24 cellular contexts compared by ENCODE assay signal in the genomic region with DNA sequence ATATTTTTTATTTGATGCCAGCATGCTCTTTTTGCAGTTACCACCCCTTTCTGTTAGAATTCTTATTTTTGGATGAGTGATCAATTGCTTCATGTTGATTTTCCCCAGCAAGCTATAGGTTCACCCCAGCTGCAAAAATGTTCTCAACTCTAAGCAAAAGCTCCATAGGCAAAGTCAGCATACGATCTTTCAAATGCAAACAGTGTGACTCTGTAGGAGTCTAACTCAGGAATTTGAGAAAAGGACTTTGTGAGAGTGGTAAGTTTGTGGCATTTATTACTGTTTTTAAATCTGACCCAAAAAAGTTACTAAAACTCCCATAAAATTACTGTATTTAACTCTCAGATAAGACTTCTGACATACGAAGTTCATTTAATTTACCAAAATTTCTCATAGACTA.
A peak's percentile ranks its signal among the peaks of the same experiment; 100 is the strongest.
DNase-seq lines count a peak whose midpoint lies in the region; ATAC-seq, FAIRE-seq and TF ChIP-seq lines count a peak whose summit lies in the region.
"Had no signal": no experiment of that assay in that cellular context is flagged by ENCODE, and none has a peak within 500 bp of the region (broad histone marks: within the 10 kb centered on the region; RNA-seq: fewer than 3 reads in every experiment).

No MANE protein-coding gene starts in this region.

- H3K56ac ChIP-seq in mesendoderm (ENCODE audit: low read length) = no peak overlapping the region

- no peaks in the 10 kb centered on the region for H3K4me1 ChIP-seq in mesendoderm (ENCODE audit: control insufficient read depth, low read depth, low read length)
- no peaks in the 10 kb centered on the region for H3K4me1 ChIP-seq in small intestine (ENCODE audit: control insufficient read depth in 2 of 2, insufficient read depth in 1 of 2, low read depth in 1 of 2, low read length in 1 of 2)

- H3K4me1 Mint-ChIP-seq in WTC11 = peaks cover 20% of the 10 kb centered on the region
- H3K4me1 Mint-ChIP-seq: B cell had no signal

- H3K36me3 Mint-ChIP-seq in WTC11 = peaks cover 24% of the 10 kb centered on the region
- H3K36me3 Mint-ChIP-seq: CD8-positive, alpha-beta T cell had no signal

- H3K27ac ChIP-seq in mesendoderm (ENCODE audit: low read depth, low read length) = no peak overlapping the region
- H3K27ac ChIP-seq in small intestine (ENCODE audit: low read depth in 1 of 2, low read length in 1 of 2) = no peak overlapping the region
- H3K27ac ChIP-seq: BLaER1 treated with 17β-estradiol and CSF1 and Interleukin-3, amounts not matched to agents 10 nM and 100 nM had no signal

- no peak overlapping the region for H2BK15ac ChIP-seq in mesendoderm (replicated peaks; ENCODE audit: low read depth)

- H2BK5ac ChIP-seq in mesendoderm (ENCODE audit: low read length) = no peak overlapping the region

- no peaks in the 10 kb centered on the region for H3K79me2 ChIP-seq in mesendoderm (ENCODE audit: control insufficient read depth, insufficient read depth, low read length)

- no peak overlapping the region for H3K9ac ChIP-seq in mesendoderm (ENCODE audit: low read length)
- H3K9ac ChIP-seq: BLaER1 treated with 17β-estradiol and CSF1 and Interleukin-3, amounts not matched to agents 10 nM and 100 nM had no signal

- H3K27ac Mint-ChIP-seq in WTC11 = peak overlapping the region; percentile 72; the same call in 1 of the 2 replicates
- H3K27ac Mint-ChIP-seq: B cell; CD8-positive, alpha-beta T cell; HFFc6 had no signal

- H3K4ac ChIP-seq in mesendoderm (ENCODE audit: low read depth, low read length) = no peak overlapping the region

- peak overlapping the region; percentile 20; the same call in 1 of the 2 replicates for H3K4me3 Mint-ChIP-seq in WTC11
- H3K4me3 Mint-ChIP-seq: B cell; CD8-positive, alpha-beta T cell; HFFc6 had no signal

- TF ChIP-seq CTCF in WTC11 (IDR thresholded peaks at IDR 0.05) = no peak

- H3K4me2 ChIP-seq in mesendoderm (ENCODE audit: low read length) = no peak overlapping the region
- H3K4me2 ChIP-seq: BLaER1 treated with 17β-estradiol and CSF1 and Interleukin-3, amounts not matched to agents 10 nM and 100 nM had no signal

- H4K8ac ChIP-seq in mesendoderm (ENCODE audit: low read depth, low read length) = no peak overlapping the region

- DNase-seq in H7 = peak; percentile 19
- no peak for DNase-seq in WTC11 (ENCODE audit: low spot score)
- peak; percentile 36 for DNase-seq in iPS DF 4.7 (ENCODE audit: extremely low read depth, low spot score)
- peak; percentile 14 for DNase-seq in mesendoderm
- no peak for DNase-seq in small intestine
- DNase-seq in DMS 273 (lab: John Stamatoyannopoulos, UW; ENCODE audit: unreplicated experiment) = no peak
- DNase-seq: 8988T; Calu3; CD8-positive, alpha-beta T cell; DMS 273 treated with DMSO at 0.1 percent for 48 hours; DMS53; DND-41; EL; GOT3; HFFc6; KG1 had no signal

- peaks cover 20% of the 10 kb centered on the region for H3K9me3 Mint-ChIP-seq in WTC11

- H3K27me3 ChIP-seq in H7 (ENCODE audit: control insufficient read depth, insufficient read depth, low read length) (no peaks in the 10 kb centered on the region), mesendoderm (ENCODE audit: insufficient read depth, low read length, poor library complexity) (no peaks in the 10 kb centered on the region), small intestine (ENCODE audit: control insufficient read depth in 2 of 2, insufficient read depth in 2 of 2, low read length in 2 of 2) (no peaks in the 10 kb centered on the region)

- H2AK5ac ChIP-seq in mesendoderm (ENCODE audit: low read length) = no peak overlapping the region

- H3K18ac ChIP-seq in mesendoderm (ENCODE audit: low read length) = no peak overlapping the region

- H3K9me3 ChIP-seq in small intestine (ENCODE audit: control insufficient read depth, low read depth) = no peaks in the 10 kb centered on the region

- FAIRE-seq in small intestine (lab: Jason Lieb, UNC) = no peak
- FAIRE-seq: GM12878, GM19239, HTR-8/SVneo had no signal

- no peaks in the 10 kb centered on the region for H3K79me1 ChIP-seq in mesendoderm (ENCODE audit: low read length)

- POLR2A ChIA-PET in WTC11 (lab: Charles Lee) = no interaction called here

- no peak overlapping the region for H2BK120ac ChIP-seq in mesendoderm (ENCODE audit: low read depth, low read length)

- no peaks in the 10 kb centered on the region for H3K36me3 ChIP-seq in H7 (replicated peaks; ENCODE audit: control insufficient read depth, insufficient read depth, low read length)
- no peaks in the 10 kb centered on the region for H3K36me3 ChIP-seq in mesendoderm (ENCODE audit: control insufficient read depth, insufficient read depth, low read length)
- no peaks in the 10 kb centered on the region for H3K36me3 ChIP-seq in small intestine (ENCODE audit: control insufficient read depth in 2 of 2, insufficient read depth in 2 of 2, low read length in 2 of 2)
- H3K36me3 ChIP-seq: BLaER1 treated with 17β-estradiol and CSF1 and Interleukin-3, amounts not matched to agents 10 nM and 100 nM had no signal

- ATAC-seq in WTC11 (peak; percentile 67; the same call in 1 of the 2 replicates), GM21619 (IDR thresholded peaks at IDR 0.05; ENCODE audit: unreplicated experiment) (no peak), GM21515 (IDR thresholded peaks at IDR 0.05; ENCODE audit: unreplicated experiment) (no peak)
- ATAC-seq: CD8-positive, alpha-beta T cell; GM12878; HCT116 had no signal

- no peak overlapping the region for H3K23ac ChIP-seq in mesendoderm (ENCODE audit: low read length)

- H3K4me3 ChIP-seq in H7 (ENCODE audit: insufficient read depth, low read depth, low read length) = no peak overlapping the region
- no peak overlapping the region for H3K4me3 ChIP-seq in mesendoderm (ENCODE audit: low read length)
- no peak overlapping the region for H3K4me3 ChIP-seq in small intestine (ENCODE audit: low read depth in 1 of 2, low read length in 2 of 2)
- H3K4me3 ChIP-seq: BLaER1 treated with 17β-estradiol and CSF1 and Interleukin-3, amounts not matched to agents 10 nM and 100 nM; GM12878 had no signal

- CTCF ChIA-PET in WTC11 (lab: Charles Lee) = no interaction called here

- peaks cover 10% of the 10 kb centered on the region for H3K27me3 Mint-ChIP-seq in WTC11 (ENCODE audit: low read depth)
- H3K27me3 Mint-ChIP-seq: B cell had no signal

- WGBS in mesendoderm (ENCODE audit: extremely low coverage, insufficient coverage, low lambda C conversion rate) = no CpG with 5 or more reads among the region's 2 CpGs
- 43 to 68% (median 48%) methylated on average over 2 of the region's 2 CpGs for WGBS in small intestine, 3 donors

- H4K5ac ChIP-seq in mesendoderm (ENCODE audit: low read length) = no peak overlapping the region

TF ChIP-seq in WTC11, 78 proteins besides CTCF, POLR2A, EP300 and RAD21 (continues in another document):
- TF ChIP-seq AR (CRISPR knock-in tag; IDR thresholded peaks at IDR 0.05) (no peak), ZNF263 (CRISPR knock-in tag; IDR thresholded peaks at IDR 0.05; ENCODE audit: low read depth) (no peak), ZNF532 (CRISPR knock-in tag; IDR thresholded peaks at IDR 0.05; ENCODE audit: borderline replicate concordance) (no peak), NR2C2 (CRISPR knock-in tag; IDR thresholded peaks at IDR 0.05) (no peak), RELA (CRISPR knock-in tag; IDR thresholded peaks at IDR 0.05; ENCODE audit: borderline replicate concordance) (no peak), ATF1 (CRISPR knock-in tag; IDR thresholded peaks at IDR 0.05) (no peak)

Comparison
In these comparisons a context has a peak if more than half of its experiments do, and no peak if none do; other contexts are left out.
1. DNase-seq: peak in H7 (single experiment), iPS DF 4.7 (single experiment) and mesendoderm (single experiment); none in WTC11 (single experiment), small intestine (single experiment) and DMS 273 (single experiment).